Comparison of ENCODE assay signal across 18 cellular contexts in genomic region chr12:89844539-89844938, GRCh38.
A peak's percentile ranks its signal among the peaks of the same experiment; 100 is the strongest.
DNase-seq lines count a peak whose midpoint lies in the region; ATAC-seq, FAIRE-seq and TF ChIP-seq lines count a peak whose summit lies in the region.
"Had no signal": no experiment of that assay in that cellular context is flagged by ENCODE, and none has a peak within 500 bp of the region (broad histone marks: within the 10 kb centered on the region; RNA-seq: fewer than 3 reads in every experiment).

No MANE protein-coding gene starts in this region.

- TF ChIP-seq RAD21 in A549 (conservative IDR thresholded peaks at IDR 0.05 in 1 of 2, IDR thresholded peaks at IDR 0.05 in 1 of 2): no peak
- no peak for TF ChIP-seq RAD21 in GM12878 (IDR thresholded peaks at IDR 0.05; ENCODE audit: insufficient read depth, low read depth, low read length)

- H3K79me2 ChIP-seq in GM12878 (ENCODE audit: control insufficient read depth, insufficient read depth, low read length): no peaks in the 10 kb centered on the region

- no peak overlapping the region for H3K4me3 ChIP-seq in A549
- H3K4me3 ChIP-seq in GM12878: no peak overlapping the region
- H3K4me3 ChIP-seq in H7 (ENCODE audit: insufficient read depth, low read depth, low read length): no peak overlapping the region

- no peak overlapping the region for H3K9ac ChIP-seq in GM12878 (ENCODE audit: control insufficient read depth, insufficient read depth, low read length)

- SMC1A ChIA-PET in GM12878 (lab: Charles Lee; ENCODE audit: uncharacterized antibody, unreplicated experiment): no interaction called here

- RAD21 ChIA-PET in GM12878 (lab: Charles Lee; ENCODE audit: unreplicated experiment): no interaction called here

- DNase-seq in A549 (ENCODE audit: low read depth in 1 of 2, low spot score in 1 of 2) (no peak), H54 (ENCODE audit: insufficient read length, low spot score) (no peak), GM12878 (ENCODE audit: low read depth, low spot score) (no peak), foreskin keratinocyte (peak; percentile 49 to 70), anterior cingulate cortex (lab: John Stamatoyannopoulos, UW) (no peak), AG08396 (ENCODE audit: low spot score) (no peak), H7 (no peak)
- DNase-seq: 8988T; ACHN; C1 segment of cervical spinal cord; Calu3; CD4-positive, alpha-beta T cell; DMS 273 treated with DMSO at 0.1 percent for 48 hours; IMR-90 had no signal

- H3K9me3 ChIP-seq in A549 (no peaks in the 10 kb centered on the region), GM12878 (replicated peaks; ENCODE audit: control insufficient read depth, insufficient read depth, low read length) (no peaks in the 10 kb centered on the region; the same call in 2 of the 3 replicates)

- peak; percentile 61 for FAIRE-seq in A549 (lab: Jason Lieb, UNC)
- peak; percentile 6 for FAIRE-seq in H54 (lab: Jason Lieb, UNC)
- no peak for FAIRE-seq in GM12878 (lab: Jason Lieb, UNC)
- FAIRE-seq: GM19239, H1 had no signal

- no peak overlapping the region for H3K27ac ChIP-seq in A549
- H3K27ac ChIP-seq in GM12878 (ENCODE audit: control insufficient read depth, insufficient read depth): no peak overlapping the region
- no peak overlapping the region for H3K27ac ChIP-seq in foreskin keratinocyte

- H3K4me2 ChIP-seq in A549: no peak overlapping the region
- H3K4me2 ChIP-seq in GM12878 (ENCODE audit: control insufficient read depth, insufficient read depth): no peak overlapping the region

- H3K36me3 ChIP-seq in GM12878 (ENCODE audit: control insufficient read depth in 2 of 2, insufficient read depth in 2 of 2, low read length in 1 of 2) (no peaks in the 10 kb centered on the region), H7 (replicated peaks; ENCODE audit: control insufficient read depth, insufficient read depth, low read length) (no peaks in the 10 kb centered on the region)

- POLR2A ChIA-PET in A549 (lab: Yijun Ruan, JAX): no interaction called here
- POLR2A ChIA-PET in GM12878 (lab: Charles Lee): no interaction called here

- WGBS in A549 (ENCODE audit: missing lambda C conversion rate): 86% methylated on average over 1 of the region's 1 CpG
- WGBS in GM12878 (ENCODE audit: insufficient coverage, insufficient replicate concordance, low lambda C conversion rate, missing lambda C conversion rate): 42% methylated on average over 1 of the region's 1 CpG

- no peaks in the 10 kb centered on the region for H3K27me3 ChIP-seq in GM12878 (replicated peaks in 1 of 2; ENCODE audit: control insufficient read depth in 2 of 2, insufficient read depth in 2 of 2, low read length in 1 of 2)
- no peaks in the 10 kb centered on the region for H3K27me3 ChIP-seq in foreskin keratinocyte
- no peaks in the 10 kb centered on the region for H3K27me3 ChIP-seq in H7 (ENCODE audit: control insufficient read depth, insufficient read depth, low read length)

- intact Hi-C loops in GM12878 (cut with micrococcal nuclease; ENCODE audit: unreplicated experiment): no loop called here

- in situ Hi-C loops in GM12878 (cut with MboI): no loop called here

- H3K4me1 ChIP-seq in A549: 0 out of 3 replicates have a peak, but pooled peaks cover 6% of the 10 kb centered on the region
- H3K4me1 ChIP-seq in GM12878 (ENCODE audit: control insufficient read depth, insufficient read depth, low read length): no peaks in the 10 kb centered on the region
- H3K4me1 ChIP-seq in foreskin keratinocyte: no peaks in the 10 kb centered on the region

- H4K20me1 ChIP-seq in GM12878 (ENCODE audit: control insufficient read depth, insufficient read depth): no peaks in the 10 kb centered on the region

- no TSS peak for BruUV-seq in GM12878 (replicated peaks; lab: Mats Ljungman, UMichigan)

- no peak overlapping the region; the same call in 1 of the 2 replicates for H2AFZ ChIP-seq in GM12878 (ENCODE audit: control insufficient read depth, low read depth, low read length)

- no peak for TF ChIP-seq POLR2A in A549 (IDR thresholded peaks at IDR 0.05; ENCODE audit: low read length)
- no peak for TF ChIP-seq POLR2A in H54 (IDR thresholded peaks at IDR 0.05; ENCODE audit: low read depth, low read length)
- TF ChIP-seq POLR2A in GM12878 (IDR thresholded peaks at IDR 0.05; ENCODE audit: low read depth, low read length): no peak

- TF ChIP-seq EP300 in A549 (IDR thresholded peaks at IDR 0.05) (no peak), GM12878 (IDR thresholded peaks at IDR 0.05; ENCODE audit: borderline replicate concordance in 1 of 2, control insufficient read depth in 1 of 2, low read depth in 2 of 2, low read length in 2 of 2) (no peak)

- TF ChIP-seq CTCF in A549 (IDR thresholded peaks at IDR 0.05) (no peak), GM12878 (IDR thresholded peaks at IDR 0.05 in 2 of 3, conservative IDR thresholded peaks at IDR 0.05 in 1 of 3; ENCODE audit: control insufficient read depth in 2 of 3, extremely low read depth in 1 of 3, insufficient read depth in 1 of 3, low read depth in 3 of 3, low read length in 3 of 3) (no peak), foreskin keratinocyte (conservative IDR thresholded peaks at IDR 0.05) (no peak)

- ATAC-seq in A549 (no peak), GM12878 (no peak), foreskin keratinocyte (peak; percentile 69), HG03108 (IDR thresholded peaks at IDR 0.05; ENCODE audit: unreplicated experiment) (no peak)
- ATAC-seq: HCT116 had no signal

- CTCF ChIA-PET in A549 (lab: Yijun Ruan, JAX): no interaction called here
- CTCF ChIA-PET in GM12878 (lab: Yijun Ruan, JAX): interaction anchor here (0.9 kb wide), 1 partner anchor 8 kb away, joined by 3 read pairs; no protein-coding TSS in a partner anchor

TF ChIP-seq in A549, 52 proteins besides CTCF, POLR2A, EP300 and RAD21:
- TF ChIP-seq NPAS2 (CRISPR knock-in tag; IDR thresholded peaks at IDR 0.05; ENCODE audit: borderline replicate concordance) (no peak), HOXB5 (CRISPR knock-in tag; IDR thresholded peaks at IDR 0.05) (no peak), TP53 (CRISPR knock-in tag; IDR thresholded peaks at IDR 0.05) (no peak), GATA3 (IDR thresholded peaks at IDR 0.05; ENCODE audit: borderline replicate concordance) (no peak), RCOR1 (IDR thresholded peaks at IDR 0.05; ENCODE audit: low read depth, low read length) (no peak), CHD4 (IDR thresholded peaks at IDR 0.05; ENCODE audit: borderline replicate concordance) (no peak), CBX2 (IDR thresholded peaks at IDR 0.05; ENCODE audit: borderline replicate concordance, low read depth) (no peak), EHMT2 (IDR thresholded peaks at IDR 0.05; ENCODE audit: low read depth) (no peak), RNF2 (IDR thresholded peaks at IDR 0.05; ENCODE audit: borderline replicate concordance, low read depth) (no peak), BHLHE40 (IDR thresholded peaks at IDR 0.05; ENCODE audit: low read depth, low read length) (no peak), EHF (CRISPR knock-in tag; IDR thresholded peaks at IDR 0.05) (no peak), RFX5 (IDR thresholded peaks at IDR 0.05) (no peak), MAZ (IDR thresholded peaks at IDR 0.05; ENCODE audit: borderline replicate concordance, low read depth, low read length) (no peak)
- TF ChIP-seq, protein P1, sequence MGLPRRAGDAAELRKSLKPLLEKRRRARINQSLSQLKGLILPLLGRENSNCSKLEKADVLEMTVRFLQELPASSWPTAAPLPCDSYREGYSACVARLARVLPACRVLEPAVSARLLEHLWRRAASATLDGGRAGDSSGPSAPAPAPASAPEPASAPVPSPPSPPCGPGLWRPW (IDR thresholded peaks at IDR 0.05): no peak

TF ChIP-seq in GM12878, 131 proteins besides CTCF, POLR2A, EP300 and RAD21:
- no peak for TF ChIP-seq GABPA (IDR thresholded peaks at IDR 0.05; ENCODE audit: low read depth)
- TF ChIP-seq NFIC (IDR thresholded peaks at IDR 0.05; ENCODE audit: low read depth, low read length): no peak
- TF ChIP-seq EED (IDR thresholded peaks at IDR 0.05; ENCODE audit: low read depth): no peak
- TF ChIP-seq POU2F2 (IDR thresholded peaks at IDR 0.05; ENCODE audit: borderline replicate concordance, low read depth, low read length): no peak
- 0 out of 2 replicates have a peak, but pooled peaks have one; percentile 16 for TF ChIP-seq CREB1 (IDR thresholded peaks at IDR 0.05; ENCODE audit: low read depth)
- no peak for TF ChIP-seq RELB (IDR thresholded peaks at IDR 0.05; ENCODE audit: low read depth)

Comparison
In these comparisons a context has a peak if more than half of its experiments do, and no peak if none do; other contexts are left out.
1. DNase-seq: peak in foreskin keratinocyte (2 of 2); none in A549 (0 of 2), H54 (single experiment), GM12878 (single experiment), anterior cingulate cortex (0 of 58), AG08396 (single experiment) and H7 (single experiment).